11 cellular contexts compared by ENCODE assay signal in genomic region chr1:244231193-244231571, GRCh38.
DNase-seq lines count a peak whose midpoint lies in the region; ATAC-seq and TF ChIP-seq lines count a peak whose summit lies in the region.
"Had no signal": no experiment of that assay in that cellular context is flagged by ENCODE, and none has a peak within 500 bp of the region (broad histone marks: within the 10 kb centered on the region; RNA-seq: fewer than 3 reads in every experiment).

No MANE protein-coding gene starts in this region.

- H3K4me1 ChIP-seq in neutrophil (ENCODE audit: control insufficient read depth in 1 of 2, insufficient read depth in 1 of 2, low read depth in 1 of 2, low read length in 1 of 2), result peaks cover 32% of the 10 kb centered on the region in 2 experiments

- CTCF ChIA-PET in RWPE1 (lab: Yijun Ruan, JAX), result no interaction called here

- H3K9me3 ChIP-seq in neutrophil, result no peaks in the 10 kb centered on the region

- no peaks in the 10 kb centered on the region for H3K36me3 ChIP-seq in neutrophil

- DNase-seq in Daoy (ENCODE audit: low read depth) (peak; percentile 26), RWPE1 (ENCODE audit: low spot score) (no peak), epithelial cell of proximal tubule (ENCODE audit: low read depth) (no peak), glomerular visceral epithelial cell (ENCODE audit: extremely low spot score) (no peak), anterior cingulate cortex (lab: John Stamatoyannopoulos, UW) (no peak)
- DNase-seq: activated CD4-positive, alpha-beta memory T cell treated with anti-CD3 and anti-CD28 coated beads, Interleukin-2, amount 10 ng/mL, durations not matched to agents 7 days and 5 days; stimulated activated CD8-positive, alpha-beta memory T cell treated with anti-CD3 and anti-CD28 coated beads, Interleukin-4, amount 100 ng/mL, for 48 hours had no signal

- no peak for TF ChIP-seq CTCF in RWPE1 (conservative IDR thresholded peaks at IDR 0.05; ENCODE audit: low read depth)
- no peak for TF ChIP-seq CTCF in epithelial cell of proximal tubule (conservative IDR thresholded peaks at IDR 0.05; ENCODE audit: low read depth, low read length)
- TF ChIP-seq CTCF in neutrophil (IDR thresholded peaks at IDR 0.05), result no peak

- H3K4me3 ChIP-seq in epithelial cell of proximal tubule (ENCODE audit: low read depth, low read length), result peak overlapping the region; percentile 47
- peak overlapping the region; percentile 15 to 20 for H3K4me3 ChIP-seq in neutrophil (ENCODE audit: low read depth in 1 of 2, low read length in 1 of 2)

- POLR2A ChIA-PET in RWPE1 (lab: Yijun Ruan, JAX; ENCODE audit: low non-redundant PET), result interaction anchor here (0.7 kb wide), 1 partner anchor 33 kb away, joined by 3 read pairs; no protein-coding TSS in a partner anchor

- H3K27ac ChIP-seq in RWPE1 (peak overlapping the region; percentile 44), neutrophil (peak overlapping the region; percentile 62)

- ATAC-seq in HG02678 (IDR thresholded peaks at IDR 0.05; ENCODE audit: unreplicated experiment) (no peak), GM21737 (IDR thresholded peaks at IDR 0.05; ENCODE audit: unreplicated experiment) (no peak)
- ATAC-seq: sciatic nerve had no signal

- H3K27me3 ChIP-seq in neutrophil, result no peaks in the 10 kb centered on the region
